In the genomic region with DNA sequence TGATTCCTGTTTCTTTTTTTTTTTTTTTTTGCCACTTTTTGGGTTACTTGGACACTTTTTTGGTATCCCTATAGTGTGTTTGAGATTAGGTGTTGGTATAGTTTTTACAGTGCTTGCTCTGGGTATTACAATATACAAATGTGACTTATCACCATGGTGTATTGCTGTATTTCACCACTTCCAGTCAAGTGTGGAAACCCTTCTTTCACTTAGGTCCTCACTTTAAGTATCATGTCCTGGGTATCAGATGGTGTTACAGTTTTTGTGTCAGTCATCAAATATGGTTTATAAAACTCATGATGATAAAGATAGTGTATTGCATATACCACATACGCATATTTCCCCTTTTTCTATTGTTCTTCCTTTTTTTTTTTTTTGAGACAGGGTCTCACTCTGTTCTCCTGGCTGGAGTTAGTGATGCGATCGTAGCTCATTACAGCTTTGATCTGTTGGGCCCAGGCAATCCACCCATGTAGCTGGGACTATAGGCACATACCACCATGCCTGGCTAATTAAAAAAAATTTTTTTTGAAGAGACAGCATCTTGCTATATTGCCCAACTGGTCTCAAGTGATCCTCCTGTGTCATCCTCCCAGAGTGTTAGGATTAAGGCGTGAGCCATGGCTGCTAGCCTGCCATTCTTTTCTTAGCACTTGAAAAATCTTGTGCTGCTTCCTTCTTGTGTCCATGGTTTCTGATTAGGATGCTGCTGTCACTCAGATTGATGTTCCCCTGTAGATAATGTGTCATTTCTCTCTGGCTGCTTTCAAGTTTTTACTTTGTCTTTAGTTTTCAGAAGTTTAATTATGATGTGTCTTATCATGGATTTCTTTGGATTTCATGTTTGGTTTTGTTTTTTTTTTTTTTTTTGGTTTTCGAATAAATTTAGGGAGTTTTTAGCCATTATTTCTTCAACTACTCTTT, we compare ENCODE assay signal across 1 cellular context.
TF ChIP-seq lines count a peak whose summit lies in the region.

No MANE protein-coding gene starts in this region.

TF ChIP-seq in HCT116, 20 proteins besides CTCF, POLR2A, EP300 and RAD21 (continued from another document):
- TF ChIP-seq, protein P1, sequence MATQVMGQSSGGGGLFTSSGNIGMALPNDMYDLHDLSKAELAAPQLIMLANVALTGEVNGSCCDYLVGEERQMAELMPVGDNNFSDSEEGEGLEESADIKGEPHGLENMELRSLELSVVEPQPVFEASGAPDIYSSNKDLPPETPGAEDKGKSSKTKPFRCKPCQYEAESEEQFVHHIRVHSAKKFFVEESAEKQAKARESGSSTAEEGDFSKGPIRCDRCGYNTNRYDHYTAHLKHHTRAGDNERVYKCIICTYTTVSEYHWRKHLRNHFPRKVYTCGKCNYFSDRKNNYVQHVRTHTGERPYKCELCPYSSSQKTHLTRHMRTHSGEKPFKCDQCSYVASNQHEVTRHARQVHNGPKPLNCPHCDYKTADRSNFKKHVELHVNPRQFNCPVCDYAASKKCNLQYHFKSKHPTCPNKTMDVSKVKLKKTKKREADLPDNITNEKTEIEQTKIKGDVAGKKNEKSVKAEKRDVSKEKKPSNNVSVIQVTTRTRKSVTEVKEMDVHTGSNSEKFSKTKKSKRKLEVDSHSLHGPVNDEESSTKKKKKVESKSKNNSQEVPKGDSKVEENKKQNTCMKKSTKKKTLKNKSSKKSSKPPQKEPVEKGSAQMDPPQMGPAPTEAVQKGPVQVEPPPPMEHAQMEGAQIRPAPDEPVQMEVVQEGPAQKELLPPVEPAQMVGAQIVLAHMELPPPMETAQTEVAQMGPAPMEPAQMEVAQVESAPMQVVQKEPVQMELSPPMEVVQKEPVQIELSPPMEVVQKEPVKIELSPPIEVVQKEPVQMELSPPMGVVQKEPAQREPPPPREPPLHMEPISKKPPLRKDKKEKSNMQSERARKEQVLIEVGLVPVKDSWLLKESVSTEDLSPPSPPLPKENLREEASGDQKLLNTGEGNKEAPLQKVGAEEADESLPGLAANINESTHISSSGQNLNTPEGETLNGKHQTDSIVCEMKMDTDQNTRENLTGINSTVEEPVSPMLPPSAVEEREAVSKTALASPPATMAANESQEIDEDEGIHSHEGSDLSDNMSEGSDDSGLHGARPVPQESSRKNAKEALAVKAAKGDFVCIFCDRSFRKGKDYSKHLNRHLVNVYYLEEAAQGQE (IDR thresholded peaks at IDR 0.05; ENCODE audit: low read depth): no peak
- TF ChIP-seq EZH2 (IDR thresholded peaks at IDR 0.05) (no peak), POLR2AphosphoS5 (IDR thresholded peaks at IDR 0.05; ENCODE audit: low read depth, low read length) (no peak)
